1 cellular context compared by ENCODE assay signal in genomic region chr13:114054269-114054668, GRCh38.
TF ChIP-seq lines count a peak whose summit lies in the region.

No MANE protein-coding gene starts in this region.

TF ChIP-seq in GM23338, 12 proteins besides CTCF, POLR2A, EP300 and RAD21 (continued from another document):
- TF ChIP-seq ZNF331 (CRISPR knock-in tag; IDR thresholded peaks at IDR 0.05; ENCODE audit: low read depth) (no peak), REST (IDR thresholded peaks at IDR 0.05; ENCODE audit: unreplicated experiment) (no peak), NANOG (IDR thresholded peaks at IDR 0.05; ENCODE audit: borderline replicate concordance) (no peak), JUNB (IDR thresholded peaks at IDR 0.05; ENCODE audit: unreplicated experiment) (no peak), EZH2 (IDR thresholded peaks at IDR 0.05; ENCODE audit: low read depth, unreplicated experiment) (no peak), EZH2phosphoT487 (IDR thresholded peaks at IDR 0.05; ENCODE audit: unreplicated experiment) (no peak), STAT1 (IDR thresholded peaks at IDR 0.05; ENCODE audit: unreplicated experiment) (no peak)
